In genomic region chr16:31473300-31474052, GRCh38 we compare ENCODE assay signal across 2 cellular contexts.
TF ChIP-seq lines count a peak whose summit lies in the region.

No MANE protein-coding gene starts in this region.

TF ChIP-seq in GM23338, 12 proteins besides CTCF, POLR2A, EP300 and RAD21:
- TF ChIP-seq ZNF462 (CRISPR knock-in tag; IDR thresholded peaks at IDR 0.05) (no peak), EZH2 (IDR thresholded peaks at IDR 0.05; ENCODE audit: low read depth, unreplicated experiment) (no peak), ZNF114 (CRISPR knock-in tag; IDR thresholded peaks at IDR 0.05) (no peak), ZNF331 (CRISPR knock-in tag; IDR thresholded peaks at IDR 0.05; ENCODE audit: low read depth) (no peak), JUNB (IDR thresholded peaks at IDR 0.05; ENCODE audit: unreplicated experiment) (no peak), POLR2AphosphoS5 (IDR thresholded peaks at IDR 0.05; ENCODE audit: low read depth) (no peak), CREB1 (CRISPR knock-in tag; IDR thresholded peaks at IDR 0.05; ENCODE audit: low read depth) (no peak), EZH2phosphoT487 (IDR thresholded peaks at IDR 0.05; ENCODE audit: unreplicated experiment) (no peak), REST (IDR thresholded peaks at IDR 0.05; ENCODE audit: unreplicated experiment) (no peak), ETS1 (IDR thresholded peaks at IDR 0.05) (no peak), NANOG (IDR thresholded peaks at IDR 0.05; ENCODE audit: borderline replicate concordance) (no peak), STAT1 (IDR thresholded peaks at IDR 0.05; ENCODE audit: unreplicated experiment) (no peak)

TF ChIP-seq in H1, 55 proteins besides CTCF, POLR2A, EP300 and RAD21:
- TF ChIP-seq FOSL1 (IDR thresholded peaks at IDR 0.05; ENCODE audit: insufficient read depth, low read depth, low read length) (no peak), MAFK (IDR thresholded peaks at IDR 0.05; ENCODE audit: low read depth, low read length) (no peak), PHF8 (conservative IDR thresholded peaks at IDR 0.05; ENCODE audit: low read depth, low read length) (no peak), CBX8 (IDR thresholded peaks at IDR 0.05; ENCODE audit: borderline replicate concordance, low read depth, low read length) (no peak), GABPA (IDR thresholded peaks at IDR 0.05; ENCODE audit: borderline replicate concordance, insufficient read depth, low read length) (no peak)
TF ChIP-seq in H1: peak in this region for 0.
